Comparison of ENCODE assay signal across 1 cellular context in the genomic region with DNA sequence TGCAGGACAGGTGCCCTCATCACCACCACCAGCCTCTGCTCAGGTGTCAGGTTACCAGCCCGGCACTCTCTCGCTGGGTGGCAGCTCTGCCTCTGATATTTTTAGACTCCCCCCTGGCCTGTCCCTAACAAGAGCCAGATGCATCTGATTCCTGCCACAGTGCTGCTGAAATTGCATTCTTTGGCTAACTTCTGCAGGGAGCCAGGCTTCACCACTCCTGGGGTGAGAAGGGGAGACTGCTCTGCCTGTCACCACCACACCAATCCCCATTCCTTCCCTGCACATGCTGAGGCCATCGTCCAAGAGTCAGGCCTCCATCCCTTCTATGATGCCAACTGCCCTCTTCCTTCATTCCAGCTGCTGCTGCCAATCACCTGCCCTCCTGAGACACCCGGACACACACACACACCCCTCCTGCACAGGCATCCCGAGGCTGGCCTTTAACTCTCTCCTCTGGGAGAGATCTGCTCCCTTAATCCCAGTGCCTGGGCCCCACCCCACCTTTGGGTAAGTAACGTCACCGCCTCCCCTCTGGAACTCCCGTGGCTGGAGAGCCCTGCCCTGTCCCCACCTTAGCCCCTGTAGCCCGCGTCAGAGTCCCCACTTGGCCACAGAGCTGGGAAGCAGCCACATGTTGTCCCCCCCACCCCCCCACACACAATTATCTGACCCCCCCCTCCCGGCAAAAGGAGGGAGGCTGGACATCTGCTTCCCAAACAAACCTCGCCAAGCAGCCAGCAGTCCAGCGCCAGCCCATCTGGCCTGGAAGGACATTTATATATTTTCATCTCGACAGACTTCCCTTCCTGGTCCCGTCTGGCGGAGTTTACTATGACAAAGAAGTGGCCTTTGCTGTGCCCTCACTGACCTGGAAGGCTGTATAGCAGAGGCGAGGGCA.
TF ChIP-seq lines count a peak whose summit lies in the region.

No MANE protein-coding gene starts in this region.

TF ChIP-seq in HEK293, 187 proteins besides CTCF, POLR2A, EP300 and RAD21 (continued from another document and continues in another):
- TF ChIP-seq ZNF335 (tag by site-specific recombination; conservative IDR thresholded peaks at IDR 0.05) (no peak), ZNF175 (tag by site-specific recombination; IDR thresholded peaks at IDR 0.05) (no peak), ZNF692 (tag by site-specific recombination; IDR thresholded peaks at IDR 0.05) (peak; percentile 29; the same call in 1 of the 2 replicates), SP3 (tag by site-specific recombination; IDR thresholded peaks at IDR 0.05) (no peak), ZNF174 (tag by site-specific recombination; IDR thresholded peaks at IDR 0.05) (no peak), FEZF1 (tag by site-specific recombination; IDR thresholded peaks at IDR 0.05) (no peak), GLIS1 (tag by site-specific recombination; IDR thresholded peaks at IDR 0.05) (peak; percentile 89), ZNF555 (tag by site-specific recombination; conservative IDR thresholded peaks at IDR 0.05) (no peak), ZFP37 (tag by site-specific recombination; IDR thresholded peaks at IDR 0.05) (no peak), ZNF133 (tag by site-specific recombination; IDR thresholded peaks at IDR 0.05) (no peak), ZNF544 (tag by site-specific recombination; IDR thresholded peaks at IDR 0.05) (no peak), ZNF571 (tag by site-specific recombination; IDR thresholded peaks at IDR 0.05) (no peak), KLF1 (tag by site-specific recombination; IDR thresholded peaks at IDR 0.05) (peak; percentile 79), ZNF292 (tag by site-specific recombination; IDR thresholded peaks at IDR 0.05; ENCODE audit: borderline replicate concordance, low read depth) (no peak), ZNF280D (tag by site-specific recombination; IDR thresholded peaks at IDR 0.05) (no peak), ZNF549 (tag by site-specific recombination; IDR thresholded peaks at IDR 0.05) (no peak), ZNF121 (tag by site-specific recombination; IDR thresholded peaks at IDR 0.05) (no peak), ZNF169 (tag by site-specific recombination; IDR thresholded peaks at IDR 0.05) (no peak), ZNF26 (tag by site-specific recombination; IDR thresholded peaks at IDR 0.05) (no peak), ZNF16 (tag by site-specific recombination; IDR thresholded peaks at IDR 0.05; ENCODE audit: low read depth) (no peak), ZNF514 (tag by site-specific recombination; IDR thresholded peaks at IDR 0.05) (no peak), ZNF501 (tag by site-specific recombination; IDR thresholded peaks at IDR 0.05) (no peak), ZNF837 (tag by site-specific recombination; IDR thresholded peaks at IDR 0.05) (no peak), ZNF529 (tag by site-specific recombination; IDR thresholded peaks at IDR 0.05; ENCODE audit: insufficient replicate concordance) (no peak), ZNF426 (tag by site-specific recombination; IDR thresholded peaks at IDR 0.05) (no peak), ZNF302 (tag by site-specific recombination; IDR thresholded peaks at IDR 0.05; ENCODE audit: low read depth) (no peak), ZBTB48 (tag by site-specific recombination; IDR thresholded peaks at IDR 0.05) (peak; percentile 73; the same call in 1 of the 2 replicates), ZNF341 (tag by site-specific recombination; IDR thresholded peaks at IDR 0.05; ENCODE audit: low read depth) (no peak), MZF1 (tag by site-specific recombination; IDR thresholded peaks at IDR 0.05; ENCODE audit: borderline replicate concordance) (no peak), TCF7L2 (IDR thresholded peaks at IDR 0.05; ENCODE audit: borderline replicate concordance, low read depth, low read length) (no peak), ZFP69B (tag by site-specific recombination; IDR thresholded peaks at IDR 0.05) (peak; percentile 64), ZXDB (tag by site-specific recombination; IDR thresholded peaks at IDR 0.05) (no peak), ZNF404 (tag by site-specific recombination; IDR thresholded peaks at IDR 0.05) (no peak), SCRT2 (tag by site-specific recombination; IDR thresholded peaks at IDR 0.05) (no peak)
- TF ChIP-seq, protein P1, sequence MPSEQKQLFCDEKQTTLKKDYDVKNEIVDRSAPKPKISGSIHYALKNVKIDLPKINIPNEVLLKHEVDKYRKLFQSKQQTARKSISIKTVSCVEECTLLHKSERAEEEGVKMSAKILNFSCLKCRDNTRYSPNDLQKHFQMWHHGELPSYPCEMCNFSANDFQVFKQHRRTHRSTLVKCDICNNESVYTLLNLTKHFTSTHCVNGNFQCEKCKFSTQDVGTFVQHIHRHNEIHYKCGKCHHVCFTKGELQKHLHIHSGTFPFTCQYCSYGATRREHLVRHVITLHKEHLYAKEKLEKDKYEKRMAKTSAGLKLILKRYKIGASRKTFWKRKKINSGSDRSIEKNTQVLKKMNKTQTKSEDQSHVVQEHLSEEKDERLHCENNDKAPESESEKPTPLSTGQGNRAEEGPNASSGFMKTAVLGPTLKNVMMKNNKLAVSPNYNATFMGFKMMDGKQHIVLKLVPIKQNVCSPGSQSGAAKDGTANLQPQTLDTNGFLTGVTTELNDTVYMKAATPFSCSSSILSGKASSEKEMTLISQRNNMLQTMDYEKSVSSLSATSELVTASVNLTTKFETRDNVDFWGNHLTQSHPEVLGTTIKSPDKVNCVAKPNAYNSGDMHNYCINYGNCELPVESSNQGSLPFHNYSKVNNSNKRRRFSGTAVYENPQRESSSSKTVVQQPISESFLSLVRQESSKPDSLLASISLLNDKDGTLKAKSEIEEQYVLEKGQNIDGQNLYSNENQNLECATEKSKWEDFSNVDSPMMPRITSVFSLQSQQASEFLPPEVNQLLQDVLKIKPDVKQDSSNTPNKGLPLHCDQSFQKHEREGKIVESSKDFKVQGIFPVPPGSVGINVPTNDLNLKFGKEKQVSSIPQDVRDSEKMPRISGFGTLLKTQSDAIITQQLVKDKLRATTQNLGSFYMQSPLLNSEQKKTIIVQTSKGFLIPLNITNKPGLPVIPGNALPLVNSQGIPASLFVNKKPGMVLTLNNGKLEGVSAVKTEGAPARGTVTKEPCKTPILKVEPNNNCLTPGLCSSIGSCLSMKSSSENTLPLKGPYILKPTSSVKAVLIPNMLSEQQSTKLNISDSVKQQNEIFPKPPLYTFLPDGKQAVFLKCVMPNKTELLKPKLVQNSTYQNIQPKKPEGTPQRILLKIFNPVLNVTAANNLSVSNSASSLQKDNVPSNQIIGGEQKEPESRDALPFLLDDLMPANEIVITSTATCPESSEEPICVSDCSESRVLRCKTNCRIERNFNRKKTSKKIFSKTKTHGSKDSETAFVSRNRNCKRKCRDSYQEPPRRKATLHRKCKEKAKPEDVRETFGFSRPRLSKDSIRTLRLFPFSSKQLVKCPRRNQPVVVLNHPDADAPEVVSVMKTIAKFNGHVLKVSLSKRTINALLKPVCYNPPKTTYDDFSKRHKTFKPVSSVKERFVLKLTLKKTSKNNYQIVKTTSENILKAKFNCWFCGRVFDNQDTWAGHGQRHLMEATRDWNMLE (tag by site-specific recombination; conservative IDR thresholded peaks at IDR 0.05; ENCODE audit: low read depth) = no peak
- TF ChIP-seq, protein P2, sequence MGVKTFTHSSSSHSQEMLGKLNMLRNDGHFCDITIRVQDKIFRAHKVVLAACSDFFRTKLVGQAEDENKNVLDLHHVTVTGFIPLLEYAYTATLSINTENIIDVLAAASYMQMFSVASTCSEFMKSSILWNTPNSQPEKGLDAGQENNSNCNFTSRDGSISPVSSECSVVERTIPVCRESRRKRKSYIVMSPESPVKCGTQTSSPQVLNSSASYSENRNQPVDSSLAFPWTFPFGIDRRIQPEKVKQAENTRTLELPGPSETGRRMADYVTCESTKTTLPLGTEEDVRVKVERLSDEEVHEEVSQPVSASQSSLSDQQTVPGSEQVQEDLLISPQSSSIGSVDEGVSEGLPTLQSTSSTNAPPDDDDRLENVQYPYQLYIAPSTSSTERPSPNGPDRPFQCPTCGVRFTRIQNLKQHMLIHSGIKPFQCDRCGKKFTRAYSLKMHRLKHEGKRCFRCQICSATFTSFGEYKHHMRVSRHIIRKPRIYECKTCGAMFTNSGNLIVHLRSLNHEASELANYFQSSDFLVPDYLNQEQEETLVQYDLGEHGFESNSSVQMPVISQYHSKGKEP (tag by site-specific recombination; IDR thresholded peaks at IDR 0.05) = peak; percentile 72; the same call in 1 of the 2 replicates
- TF ChIP-seq, protein P3, sequence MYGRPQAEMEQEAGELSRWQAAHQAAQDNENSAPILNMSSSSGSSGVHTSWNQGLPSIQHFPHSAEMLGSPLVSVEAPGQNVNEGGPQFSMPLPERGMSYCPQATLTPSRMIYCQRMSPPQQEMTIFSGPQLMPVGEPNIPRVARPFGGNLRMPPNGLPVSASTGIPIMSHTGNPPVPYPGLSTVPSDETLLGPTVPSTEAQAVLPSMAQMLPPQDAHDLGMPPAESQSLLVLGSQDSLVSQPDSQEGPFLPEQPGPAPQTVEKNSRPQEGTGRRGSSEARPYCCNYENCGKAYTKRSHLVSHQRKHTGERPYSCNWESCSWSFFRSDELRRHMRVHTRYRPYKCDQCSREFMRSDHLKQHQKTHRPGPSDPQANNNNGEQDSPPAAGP (tag by site-specific recombination; IDR thresholded peaks at IDR 0.05) = peak; percentile 62; the same call in 1 of the 2 replicates
- TF ChIP-seq, protein P4, sequence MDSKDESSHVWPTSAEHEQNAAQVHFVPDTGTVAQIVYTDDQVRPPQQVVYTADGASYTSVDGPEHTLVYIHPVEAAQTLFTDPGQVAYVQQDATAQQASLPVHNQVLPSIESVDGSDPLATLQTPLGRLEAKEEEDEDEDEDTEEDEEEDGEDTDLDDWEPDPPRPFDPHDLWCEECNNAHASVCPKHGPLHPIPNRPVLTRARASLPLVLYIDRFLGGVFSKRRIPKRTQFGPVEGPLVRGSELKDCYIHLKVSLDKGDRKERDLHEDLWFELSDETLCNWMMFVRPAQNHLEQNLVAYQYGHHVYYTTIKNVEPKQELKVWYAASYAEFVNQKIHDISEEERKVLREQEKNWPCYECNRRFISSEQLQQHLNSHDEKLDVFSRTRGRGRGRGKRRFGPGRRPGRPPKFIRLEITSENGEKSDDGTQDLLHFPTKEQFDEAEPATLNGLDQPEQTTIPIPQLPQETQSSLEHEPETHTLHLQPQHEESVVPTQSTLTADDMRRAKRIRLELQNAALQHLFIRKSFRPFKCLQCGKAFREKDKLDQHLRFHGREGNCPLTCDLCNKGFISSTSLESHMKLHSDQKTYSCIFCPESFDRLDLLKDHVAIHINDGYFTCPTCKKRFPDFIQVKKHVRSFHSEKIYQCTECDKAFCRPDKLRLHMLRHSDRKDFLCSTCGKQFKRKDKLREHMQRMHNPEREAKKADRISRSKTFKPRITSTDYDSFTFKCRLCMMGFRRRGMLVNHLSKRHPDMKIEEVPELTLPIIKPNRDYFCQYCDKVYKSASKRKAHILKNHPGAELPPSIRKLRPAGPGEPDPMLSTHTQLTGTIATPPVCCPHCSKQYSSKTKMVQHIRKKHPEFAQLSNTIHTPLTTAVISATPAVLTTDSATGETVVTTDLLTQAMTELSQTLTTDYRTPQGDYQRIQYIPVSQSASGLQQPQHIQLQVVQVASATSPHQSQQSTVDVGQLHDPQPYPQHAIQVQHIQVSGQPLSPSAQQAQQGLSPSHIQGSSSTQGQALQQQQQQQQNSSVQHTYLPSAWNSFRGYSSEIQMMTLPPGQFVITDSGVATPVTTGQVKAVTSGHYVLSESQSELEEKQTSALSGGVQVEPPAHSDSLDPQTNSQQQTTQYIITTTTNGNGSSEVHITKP (tag by site-specific recombination; IDR thresholded peaks at IDR 0.05) = peak; percentile 99
- TF ChIP-seq, protein P5, sequence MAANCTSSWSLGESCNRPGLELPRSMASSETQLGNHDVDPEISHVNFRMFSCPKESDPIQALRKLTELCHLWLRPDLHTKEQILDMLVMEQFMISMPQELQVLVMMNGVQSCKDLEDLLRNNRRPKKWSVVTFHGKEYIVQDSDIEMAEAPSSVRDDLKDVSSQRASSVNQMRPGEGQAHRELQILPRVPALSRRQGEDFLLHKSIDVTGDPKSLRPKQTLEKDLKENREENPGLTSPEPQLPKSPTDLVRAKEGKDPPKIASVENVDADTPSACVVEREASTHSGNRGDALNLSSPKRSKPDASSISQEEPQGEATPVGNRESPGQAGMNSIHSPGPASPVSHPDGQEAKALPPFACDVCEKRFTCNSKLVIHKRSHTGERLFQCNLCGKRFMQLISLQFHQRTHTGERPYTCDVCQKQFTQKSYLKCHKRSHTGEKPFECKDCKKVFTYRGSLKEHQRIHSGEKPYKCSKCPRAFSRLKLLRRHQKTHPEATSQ (tag by site-specific recombination; IDR thresholded peaks at IDR 0.05) = no peak
